Comparison of ENCODE assay signal across 31 cellular contexts in genomic region chr2:216289470-216289869, GRCh38.
"Had no signal": no experiment of that assay in that cellular context is flagged by ENCODE, and none has a peak within 500 bp of the region (broad histone marks: within the 10 kb centered on the region; RNA-seq: fewer than 3 reads in every experiment).

No MANE protein-coding gene starts in this region.

- H3K27me3 ChIP-seq: SJSA1 had no signal

- FAIRE-seq: bronchial epithelial cell, TTC549 had no signal

- H3K27me3 Mint-ChIP-seq: activated CD4-positive, alpha-beta T cell treated with anti-CD3 and anti-CD28 coated beads, Interleukin-2, amount 10 ng/mL, durations not matched to agents 24 days and 14 days; activated naive CD8-positive, alpha-beta T cell; activated naive CD8-positive, alpha-beta T cell treated with anti-CD3 and anti-CD28 coated beads, Interleukin-2, amount 50 U/mL, for 24 hours; activated T-cell treated with anti-CD3 and anti-CD28 coated beads, Interleukin-2, amount 50 U/mL, for 24 hours; brain had no signal

- H3K27ac Mint-ChIP-seq: activated CD4-positive, alpha-beta T cell treated with anti-CD3 and anti-CD28 coated beads, Interleukin-2, amount 10 ng/mL, durations not matched to agents 24 days and 14 days; activated CD8-positive, alpha-beta T cell treated with anti-CD3 and anti-CD28 coated beads, Interleukin-2, amount 10 ng/mL, durations not matched to agents 7 days and 5 days; activated naive CD4-positive, alpha-beta T cell treated with anti-CD3 and anti-CD28 coated beads, Interleukin-2, amount 10 ng/mL, durations not matched to agents 7 days and 5 days; activated naive CD8-positive, alpha-beta T cell; activated naive CD8-positive, alpha-beta T cell treated with anti-CD3 and anti-CD28 coated beads, Interleukin-2, amount 50 U/mL, for 24 hours; activated T-cell treated with anti-CD3 and anti-CD28 coated beads, Interleukin-2, amount 50 U/mL, for 24 hours; brain; T-helper 1 cell treated with Interleukin-12 subunit alpha and Interleukin-12 subunit beta and Interleukin-4 antibody, amounts not matched to agents 30 μg/mL and 1 μg/mL, for 36 hours; T-helper 2 cell treated with Interferon-gamma antibody and Interleukin-4, amounts not matched to agents 5 μg/mL and 100 μg/mL, for 36 hours had no signal

- H3K27ac ChIP-seq: SJSA1 had no signal

- H3K4me2 ChIP-seq: SK-N-SH had no signal

- H3K9me3 ChIP-seq: SJSA1, SK-N-SH had no signal

- H3K4me3 Mint-ChIP-seq: activated CD4-positive, alpha-beta T cell treated with anti-CD3 and anti-CD28 coated beads, Interleukin-2, amount 10 ng/mL, durations not matched to agents 24 days and 14 days; activated CD8-positive, alpha-beta T cell treated with anti-CD3 and anti-CD28 coated beads, Interleukin-2, amount 10 ng/mL, durations not matched to agents 7 days and 5 days; activated naive CD4-positive, alpha-beta T cell treated with anti-CD3 and anti-CD28 coated beads, Interleukin-2, amount 10 ng/mL, durations not matched to agents 7 days and 5 days; activated naive CD8-positive, alpha-beta T cell; activated naive CD8-positive, alpha-beta T cell treated with anti-CD3 and anti-CD28 coated beads, Interleukin-2, amount 50 U/mL, for 24 hours; activated T-cell treated with anti-CD3 and anti-CD28 coated beads, Interleukin-2, amount 50 U/mL, for 24 hours; brain; T-helper 1 cell treated with Interleukin-12 subunit alpha and Interleukin-12 subunit beta and Interleukin-4 antibody, amounts not matched to agents 30 μg/mL and 1 μg/mL, for 36 hours; T-helper 2 cell treated with Interferon-gamma antibody and Interleukin-4, amounts not matched to agents 5 μg/mL and 100 μg/mL, for 36 hours had no signal

- H3K36me3 Mint-ChIP-seq: activated naive CD4-positive, alpha-beta T cell treated with anti-CD3 and anti-CD28 coated beads, Interleukin-2, amount 10 ng/mL, durations not matched to agents 7 days and 5 days; activated naive CD8-positive, alpha-beta T cell; brain had no signal

- ATAC-seq: activated CD8-positive, alpha-beta T cell treated with anti-CD3 and anti-CD28 coated beads, Interleukin-2, amount 10 ng/mL, durations not matched to agents 7 days and 5 days; activated naive CD8-positive, alpha-beta T cell treated with anti-CD3 and anti-CD28 coated beads, Interleukin-2, amount 50 U/mL, for 24 hours; Panc1 had no signal

- H3K9me3 Mint-ChIP-seq: activated CD4-positive, alpha-beta T cell treated with anti-CD3 and anti-CD28 coated beads, Interleukin-2, amount 10 ng/mL, durations not matched to agents 24 days and 14 days; activated naive CD4-positive, alpha-beta T cell treated with anti-CD3 and anti-CD28 coated beads, Interleukin-2, amount 10 ng/mL, durations not matched to agents 7 days and 5 days; activated naive CD8-positive, alpha-beta T cell treated with anti-CD3 and anti-CD28 coated beads, Interleukin-2, amount 50 U/mL, for 24 hours; activated T-cell treated with anti-CD3 and anti-CD28 coated beads, Interleukin-2, amount 50 U/mL, for 24 hours; brain; T-helper 1 cell treated with Interleukin-12 subunit alpha and Interleukin-12 subunit beta and Interleukin-4 antibody, amounts not matched to agents 30 μg/mL and 1 μg/mL, for 36 hours; T-helper 2 cell treated with Interferon-gamma antibody and Interleukin-4, amounts not matched to agents 5 μg/mL and 100 μg/mL, for 36 hours had no signal

- H3K4me3 ChIP-seq: SJSA1 had no signal

- H3K36me3 ChIP-seq: SJSA1 had no signal

- DNase-seq: activated CD4-positive, alpha-beta T cell treated with anti-CD3 and anti-CD28 coated beads, Interleukin-2, amount 10 ng/mL, durations not matched to agents 24 days and 14 days; activated CD4-positive, alpha-beta T cell treated with anti-CD3 and anti-CD28 coated beads, Interleukin-2, amount 50 U/mL, for 48 hours; activated CD8-positive, alpha-beta T cell treated with anti-CD3 and anti-CD28 coated beads, Interleukin-2, amount 10 ng/mL, durations not matched to agents 7 days and 5 days; activated gamma-delta T cell treated with Interleukin-2 at 50 U/mL for 16 hours; activated naive CD4-positive, alpha-beta T cell treated with anti-CD3 and anti-CD28 coated beads, Interleukin-2, amount 10 ng/mL, durations not matched to agents 7 days and 5 days; activated naive CD8-positive, alpha-beta T cell treated with anti-CD3 and anti-CD28 coated beads, Interleukin-2, amount 50 U/mL, for 24 hours; activated T-cell treated with anti-CD3 and anti-CD28 coated beads, Interleukin-2, amount 50 U/mL, for 24 hours; anterior cingulate cortex; caudate nucleus; cerebellar nuclear complex; Karpas-422; KBM-7; NCI-H1048; NCI-H1105 treated with DMSO at 0.1 percent for 48 hours; NCI-H1436; NCI-H187; NCI-H2029 treated with DMSO at 0.1 percent for 48 hours; NCI-H2171; NCI-H510A; NCI-H526; RPMI8226; SHP77 treated with DMSO at 0.1 percent for 48 hours; SK-N-SH had no signal

- H3K9ac ChIP-seq: SK-N-SH had no signal

- H3K4me1 Mint-ChIP-seq: activated CD4-positive, alpha-beta T cell treated with anti-CD3 and anti-CD28 coated beads, Interleukin-2, amount 10 ng/mL, durations not matched to agents 24 days and 14 days; activated naive CD4-positive, alpha-beta T cell treated with anti-CD3 and anti-CD28 coated beads, Interleukin-2, amount 10 ng/mL, durations not matched to agents 7 days and 5 days; activated naive CD8-positive, alpha-beta T cell treated with anti-CD3 and anti-CD28 coated beads, Interleukin-2, amount 50 U/mL, for 24 hours had no signal
